In the genomic region with DNA sequence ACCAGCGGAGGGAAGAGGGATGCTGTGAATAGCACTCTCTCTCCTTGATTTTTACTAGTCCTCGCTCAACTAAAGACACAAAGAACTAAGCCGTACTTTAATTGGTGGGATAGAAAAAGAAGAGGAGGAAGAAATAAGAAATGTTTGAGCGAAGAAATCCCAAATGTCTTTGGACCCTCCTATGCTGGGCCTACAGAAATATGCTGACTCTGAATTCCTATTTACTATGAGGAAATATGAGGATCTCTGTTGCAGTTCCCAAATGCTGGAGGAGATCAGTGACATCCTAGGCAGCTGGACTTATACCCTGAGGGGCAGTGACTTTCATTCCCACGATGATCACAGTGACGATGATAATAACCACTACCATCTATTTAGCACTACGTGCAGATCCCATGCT, we compare ENCODE assay signal across 36 cellular contexts. TPM values are rescaled to one million over a fixed set of nuclear protein-coding genes. Genes with fewer than 3 reads are reported as not detected.
"Had no signal": no experiment of that assay in that cellular context is flagged by ENCODE, and none has a peak within 500 bp of the region (broad histone marks: within the 10 kb centered on the region; RNA-seq: fewer than 3 reads in every experiment).

No MANE protein-coding gene starts in this region.

- H3K36me3 ChIP-seq: MG63 had no signal

- H3K4me3 ChIP-seq: MG63 had no signal

- DNase-seq: Karpas-422, Kasumi-1, MG63, MM.1S, MV-4-11, NCI-H1048, NCI-H1092, NCI-H1092 treated with DMSO at 0.1 percent for 48 hours, NCI-H1105, NCI-H1105 treated with DMSO at 0.1 percent for 48 hours, NCI-H1417, NCI-H1417 treated with DMSO at 0.1 percent for 48 hours, NCI-H1436, NCI-H1436 treated with DMSO at 0.1 percent for 48 hours, NCI-H146, NCI-H1694, NCI-H1694 treated with DMSO at 0.1 percent for 48 hours, NCI-H187, NCI-H187 treated with DMSO at 0.1 percent for 48 hours, NCI-H1930, NCI-H2029, NCI-H2029 treated with DMSO at 0.1 percent for 48 hours, NCI-H2081, NCI-H2081 treated with DMSO at 0.1 percent for 48 hours, NCI-H2107, NCI-H2171, NCI-H2171 treated with DMSO at 0.1 percent for 48 hours, NCI-H2227 treated with DMSO at 0.1 percent for 48 hours, NCI-H226, NCI-H345, NCI-H446, NCI-H446 treated with DMSO at 0.1 percent for 48 hours, NCI-H510A, NCI-H510A treated with DMSO at 0.1 percent for 48 hours, NCI-H524 had no signal

- H3K27me3 ChIP-seq: MG63 had no signal

RNA-seq across cellular contexts. Expression of gene PIEZO2, which starts 16.6 kb away (rescaled TPM):
- total RNA-seq: NCI-H460 had no signal
